Comparison of ENCODE assay signal across 18 cellular contexts in genomic region chr2:200125463-200125862, GRCh38.
"Had no signal": no experiment of that assay in that cellular context is flagged by ENCODE, and none has a peak within 500 bp of the region (broad histone marks: within the 10 kb centered on the region; RNA-seq: fewer than 3 reads in every experiment).

No MANE protein-coding gene starts in this region.

- H3K27me3 ChIP-seq: gastrocnemius medialis, heart left ventricle, neural progenitor cell, uterus had no signal

- H3K27ac ChIP-seq: gastrocnemius medialis, heart left ventricle, neural progenitor cell, parathyroid adenoma, uterus had no signal

- H3K4me3 Mint-ChIP-seq: activated CD4-positive, alpha-beta memory T cell treated with anti-CD3 and anti-CD28 coated beads for 36 hours; activated CD4-positive, alpha-beta T cell treated with anti-CD3 and anti-CD28 coated beads for 36 hours; activated CD8-positive, alpha-beta memory T cell treated with anti-CD3 and anti-CD28 coated beads, Interleukin-2, amount 10 ng/mL, durations not matched to agents 7 days and 5 days; activated naive CD4-positive, alpha-beta T cell treated with anti-CD3 and anti-CD28 coated beads, Interleukin-2, amount 10 ng/mL, durations not matched to agents 7 days and 5 days; activated T-cell treated with anti-CD3 and anti-CD28 coated beads, Interleukin-2, amount 50 U/mL, for 24 hours; endodermal cell; mesothelial cell of epicardium; neural progenitor cell; stimulated activated effector memory CD8-positive, alpha-beta T cell treated with anti-CD3 and anti-CD28 coated beads, Interleukin-12 subunit alpha, Interleukin-12 subunit beta, amount 100 ng/mL, for 72 hours had no signal

- H3K36me3 Mint-ChIP-seq: activated CD4-positive, alpha-beta memory T cell treated with anti-CD3 and anti-CD28 coated beads for 36 hours; activated CD8-positive, alpha-beta memory T cell treated with anti-CD3 and anti-CD28 coated beads, Interleukin-2, amount 10 ng/mL, durations not matched to agents 7 days and 5 days; activated naive CD4-positive, alpha-beta T cell treated with anti-CD3 and anti-CD28 coated beads, Interleukin-2, amount 10 ng/mL, durations not matched to agents 7 days and 5 days; mesothelial cell of epicardium; neural progenitor cell; stimulated activated effector memory CD8-positive, alpha-beta T cell treated with anti-CD3 and anti-CD28 coated beads, Interleukin-12 subunit alpha, Interleukin-12 subunit beta, amount 100 ng/mL, for 72 hours had no signal

- H3K4me1 ChIP-seq: gastrocnemius medialis, neural progenitor cell, parathyroid adenoma, uterus had no signal

- H3K9me3 Mint-ChIP-seq: activated CD4-positive, alpha-beta memory T cell treated with anti-CD3 and anti-CD28 coated beads for 36 hours; activated naive CD4-positive, alpha-beta T cell treated with anti-CD3 and anti-CD28 coated beads, Interleukin-2, amount 10 ng/mL, durations not matched to agents 7 days and 5 days; activated T-cell treated with anti-CD3 and anti-CD28 coated beads, Interleukin-2, amount 50 U/mL, for 24 hours; stimulated activated effector memory CD8-positive, alpha-beta T cell treated with anti-CD3 and anti-CD28 coated beads, Interleukin-12 subunit alpha, Interleukin-12 subunit beta, amount 100 ng/mL, for 72 hours had no signal

- H3K79me2 ChIP-seq: parathyroid adenoma had no signal

- DNase-seq: activated CD4-positive, alpha-beta memory T cell treated with anti-CD3 and anti-CD28 coated beads for 36 hours; activated CD4-positive, alpha-beta T cell treated with anti-CD3 and anti-CD28 coated beads for 36 hours; activated CD8-positive, alpha-beta memory T cell treated with anti-CD3 and anti-CD28 coated beads, Interleukin-2, amount 10 ng/mL, durations not matched to agents 7 days and 5 days; activated naive CD4-positive, alpha-beta T cell treated with anti-CD3 and anti-CD28 coated beads, Interleukin-2, amount 10 ng/mL, durations not matched to agents 7 days and 5 days; activated T-cell treated with anti-CD3 and anti-CD28 coated beads, Interleukin-2, amount 50 U/mL, for 24 hours; endodermal cell; gastrocnemius medialis; heart left ventricle; stimulated activated CD4-positive, alpha-beta T cell treated with anti-CD3 and anti-CD28 coated beads, Interleukin-12 subunit alpha, Interleukin-12 subunit beta, amount 100 ng/mL, for 4 hours; stimulated activated CD4-positive, alpha-beta T cell treated with anti-CD3 and anti-CD28 coated beads, Interleukin-2, amount 100 ng/mL, for 24 hours; T-helper 9 cell; uterus had no signal

- H2AFZ ChIP-seq: parathyroid adenoma had no signal

- H3K9me3 ChIP-seq: gastrocnemius medialis, heart left ventricle, uterus had no signal

- H3K9ac ChIP-seq: neural progenitor cell, parathyroid adenoma had no signal

- H3K4me1 Mint-ChIP-seq: activated CD4-positive, alpha-beta T cell treated with anti-CD3 and anti-CD28 coated beads for 36 hours; activated CD8-positive, alpha-beta memory T cell treated with anti-CD3 and anti-CD28 coated beads, Interleukin-2, amount 10 ng/mL, durations not matched to agents 7 days and 5 days; activated naive CD4-positive, alpha-beta T cell treated with anti-CD3 and anti-CD28 coated beads, Interleukin-2, amount 10 ng/mL, durations not matched to agents 7 days and 5 days; endodermal cell; mesothelial cell of epicardium; stimulated activated effector memory CD8-positive, alpha-beta T cell treated with anti-CD3 and anti-CD28 coated beads, Interleukin-12 subunit alpha, Interleukin-12 subunit beta, amount 100 ng/mL, for 72 hours had no signal

- FAIRE-seq: islet of Langerhans had no signal

- ATAC-seq: activated CD4-positive, alpha-beta T cell treated with anti-CD3 and anti-CD28 coated beads for 36 hours; activated CD8-positive, alpha-beta memory T cell treated with anti-CD3 and anti-CD28 coated beads, Interleukin-2, amount 10 ng/mL, durations not matched to agents 7 days and 5 days; gastrocnemius medialis; heart left ventricle; stimulated activated effector memory CD8-positive, alpha-beta T cell treated with anti-CD3 and anti-CD28 coated beads, Interleukin-12 subunit alpha, Interleukin-12 subunit beta, amount 100 ng/mL, for 72 hours had no signal

- H3K4me2 ChIP-seq: neural progenitor cell had no signal

- H3K27ac Mint-ChIP-seq: activated CD4-positive, alpha-beta memory T cell treated with anti-CD3 and anti-CD28 coated beads for 36 hours; activated CD4-positive, alpha-beta T cell treated with anti-CD3 and anti-CD28 coated beads for 36 hours; activated CD8-positive, alpha-beta memory T cell treated with anti-CD3 and anti-CD28 coated beads, Interleukin-2, amount 10 ng/mL, durations not matched to agents 7 days and 5 days; activated naive CD4-positive, alpha-beta T cell treated with anti-CD3 and anti-CD28 coated beads, Interleukin-2, amount 10 ng/mL, durations not matched to agents 7 days and 5 days; activated T-cell treated with anti-CD3 and anti-CD28 coated beads, Interleukin-2, amount 50 U/mL, for 24 hours; endodermal cell; mesothelial cell of epicardium; neural progenitor cell; stimulated activated effector memory CD8-positive, alpha-beta T cell treated with anti-CD3 and anti-CD28 coated beads, Interleukin-12 subunit alpha, Interleukin-12 subunit beta, amount 100 ng/mL, for 72 hours had no signal

- H3K27me3 Mint-ChIP-seq: activated naive CD4-positive, alpha-beta T cell treated with anti-CD3 and anti-CD28 coated beads, Interleukin-2, amount 10 ng/mL, durations not matched to agents 7 days and 5 days had no signal

- H3K36me3 ChIP-seq: gastrocnemius medialis, heart left ventricle, neural progenitor cell, uterus had no signal

- H3K4me3 ChIP-seq: gastrocnemius medialis, heart left ventricle, lung, neural progenitor cell, uterus had no signal
